Comparison of ENCODE assay signal across 16 cellular contexts in the genomic region with DNA sequence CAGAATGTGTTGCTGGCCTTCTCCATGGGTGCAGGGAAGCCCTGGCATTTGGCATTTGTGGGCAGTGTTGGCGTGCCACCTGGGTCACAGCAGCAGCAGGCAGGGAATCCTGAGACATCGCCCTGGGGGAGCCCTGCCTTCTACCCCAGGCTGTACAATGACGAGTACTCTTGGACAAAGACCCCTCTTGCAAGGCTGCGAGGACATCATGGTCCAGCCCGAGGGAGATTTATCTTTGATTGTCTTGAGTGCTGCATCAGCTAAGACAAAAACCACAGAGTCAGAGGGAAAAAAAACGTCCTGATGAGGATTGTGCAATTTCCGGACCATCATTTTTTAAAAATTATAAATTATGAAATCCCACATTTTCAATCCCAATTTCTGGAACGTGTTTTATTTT. TPM values are rescaled to one million over a fixed set of nuclear protein-coding genes. Genes with fewer than 3 reads are reported as not detected.
DNase-seq lines count a peak whose midpoint lies in the region; ATAC-seq and TF ChIP-seq lines count a peak whose summit lies in the region.
"Had no signal": no experiment of that assay in that cellular context is flagged by ENCODE, and none has a peak within 500 bp of the region (broad histone marks: within the 10 kb centered on the region; RNA-seq: fewer than 3 reads in every experiment).

No MANE protein-coding gene starts in this region.

- H3K36me3 ChIP-seq in right atrium auricular region, result no peaks in the 10 kb centered on the region
- H3K36me3 ChIP-seq in left lung, result no peaks in the 10 kb centered on the region

- peak overlapping the region in 1 of 2 donors; percentile 67 for H3K4me3 ChIP-seq in right atrium auricular region
- H3K4me3 ChIP-seq in skin epidermis, result no peak overlapping the region
- H3K4me3 ChIP-seq in left lung, result no peak overlapping the region
- H3K4me3 ChIP-seq: body of pancreas had no signal

- H3K27me3 ChIP-seq in right atrium auricular region, result no peaks in the 10 kb centered on the region
- peaks cover 0 to 46% of the 10 kb centered on the region in 2 donors for H3K27me3 ChIP-seq in left lung

- H3K4me1 ChIP-seq in right atrium auricular region (peaks cover 0 to 30% of the 10 kb centered on the region in 2 donors), left lung (peaks cover 2 to 84% of the 10 kb centered on the region in 2 donors)

- no peak for ATAC-seq in left lung
- ATAC-seq: body of pancreas; left colon; natural killer cell treated with Interleukin-12 subunit alpha and Interleukin-12 subunit beta and Interleukin-15 and Interleukin-18, amount 100 ng/mL, for 72 hours had no signal

- H3K27ac ChIP-seq in right atrium auricular region (peak overlapping the region; percentile 51 to 85), skin epidermis (peak overlapping the region in 11 of 21 experiments; percentile 2 to 83 (median 42)), left lung (no peak overlapping the region)

- no peak for TF ChIP-seq CTCF in right atrium auricular region (IDR thresholded peaks at IDR 0.05)
- no peak for TF ChIP-seq CTCF in left lung (IDR thresholded peaks at IDR 0.05)

- H3K9me3 ChIP-seq in right atrium auricular region (no peaks in the 10 kb centered on the region), left lung (no peaks in the 10 kb centered on the region)
- H3K9me3 ChIP-seq: body of pancreas had no signal

- peak; percentile 44 for DNase-seq in AG20443 (ENCODE audit: low spot score)
- peak; percentile 89 for DNase-seq in amniotic epithelial cell (ENCODE audit: low read depth)
- no peak for DNase-seq in right atrium auricular region (ENCODE audit: low spot score)
- no peak for DNase-seq in NCI-H510A treated with DMSO at 0.1 percent for 48 hours (lab: John Stamatoyannopoulos, UW)
- DNase-seq in NCI-H2107 treated with DMSO at 0.1 percent for 48 hours (lab: John Stamatoyannopoulos, UW; ENCODE audit: unreplicated experiment), result no peak
- DNase-seq in left lung, result no peak
- no peak for DNase-seq in NCI-H128 (lab: John Stamatoyannopoulos, UW; ENCODE audit: unreplicated experiment)
- DNase-seq: activated gamma-delta T cell treated with Interleukin-2 at 50 U/mL for 16 hours, DMS153, head of caudate nucleus, left colon, NCI-H1092 had no signal

- intact Hi-C loops in left lung (cut with DNase I), result no loop called here

RNA-seq across cellular contexts. Expression of a gene that starts 3.7 kb away (rescaled TPM):
- total RNA-seq in right atrium auricular region, result 10 to 100 TPM; 58.4 to 76.4 TPM
- 100 to 1,000 TPM in 1 of 2 donors, 10 to 100 TPM in 1; 86.6 to 106 TPM for total RNA-seq in left lung
- total RNA-seq: HT1080 had no signal

Comparison
In these comparisons a context has a peak if more than half of its experiments do, and no peak if none do; other contexts are left out.
1. DNase-seq: peak in AG20443 (single experiment) and amniotic epithelial cell (single experiment); none in right atrium auricular region (single experiment), NCI-H510A treated with DMSO at 0.1 percent for 48 hours (single experiment), NCI-H2107 treated with DMSO at 0.1 percent for 48 hours (single experiment), left lung (0 of 2) and NCI-H128 (single experiment).
2. H3K27ac ChIP-seq: peak in right atrium auricular region (2 of 2) and skin epidermis (11 of 21); none in left lung (0 of 2).